ENCODE assay signal across 1 cellular context in the genomic region with DNA sequence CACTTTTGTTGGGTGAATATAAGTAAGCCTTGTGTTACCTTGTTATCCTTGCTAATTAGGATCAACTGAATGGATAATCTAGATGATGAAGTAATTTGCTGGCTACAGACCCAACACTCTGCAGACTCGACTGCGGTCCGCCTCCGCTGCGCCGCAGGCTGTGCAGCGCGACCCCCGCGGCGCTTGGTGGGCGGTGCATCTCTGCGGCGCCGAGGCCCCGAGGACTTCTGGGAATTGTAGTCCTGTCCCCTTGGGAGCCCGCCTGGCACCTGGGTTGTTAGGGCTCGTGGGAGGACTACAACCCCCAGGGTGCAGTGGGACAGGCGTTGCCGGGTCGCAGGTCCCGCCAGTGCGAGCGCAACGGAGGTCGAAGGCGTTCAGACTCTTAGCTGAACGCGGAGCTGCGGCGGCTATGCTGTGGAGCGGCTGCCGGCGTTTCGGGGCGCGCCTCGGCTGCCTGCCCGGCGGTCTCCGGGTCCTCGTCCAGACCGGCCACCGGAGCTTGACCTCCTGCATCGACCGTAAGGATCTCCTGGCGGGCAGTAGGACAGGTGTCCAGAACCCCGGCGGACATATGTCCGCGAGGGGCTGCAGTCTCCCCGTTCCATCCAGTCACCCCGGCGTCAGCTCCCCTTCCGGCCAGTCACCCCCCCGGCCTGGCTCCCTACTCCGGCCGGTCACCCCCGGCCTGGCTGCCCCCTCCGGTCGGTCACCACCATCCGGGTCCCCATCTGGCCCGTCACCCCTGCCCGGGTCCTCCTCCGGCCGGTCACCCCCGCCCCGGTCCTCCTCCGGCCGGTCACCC.
A peak's percentile ranks its signal among the peaks of the same experiment; 100 is the strongest.
TF ChIP-seq lines count a peak whose summit lies in the region.

A gene (plus strand): TSS at position 380 of the 805 bp plus-strand sequence. CDS start 33 bp downstream, at position 413.
A gene (minus strand): TSS at position 164 of the 805 bp plus-strand sequence. CDS start 470 bp downstream, outside the sequence.

TF ChIP-seq in GM12878, 131 proteins besides CTCF, POLR2A, EP300 and RAD21 (continued from another document):
- TF ChIP-seq FOXK2 (IDR thresholded peaks at IDR 0.05) (no peak), RBBP5 (conservative IDR thresholded peaks at IDR 0.05) (no peak), HDAC6 (IDR thresholded peaks at IDR 0.05; ENCODE audit: unreplicated experiment) (no peak), ATF7 (IDR thresholded peaks at IDR 0.05; ENCODE audit: low read depth) (peak; percentile 25; the same call in 1 of the 2 replicates), SREBF2 (IDR thresholded peaks at IDR 0.05; ENCODE audit: low read length) (no peak), ZZZ3 (IDR thresholded peaks at IDR 0.05; ENCODE audit: control insufficient read depth, insufficient read length, low read depth) (no peak), MEF2B (IDR thresholded peaks at IDR 0.05; ENCODE audit: partially characterized antibody, poor library complexity, severe bottlenecking) (no peak), RCOR1 (conservative IDR thresholded peaks at IDR 0.05; ENCODE audit: low read depth, low read length) (0 out of 2 replicates have a peak, but pooled peaks have one; percentile 62), TCF3 (IDR thresholded peaks at IDR 0.05; ENCODE audit: borderline replicate concordance, insufficient read depth, low read depth, low read length) (0 out of 2 replicates have a peak, but pooled peaks have one; percentile 13), ZNF384 (IDR thresholded peaks at IDR 0.05; ENCODE audit: borderline replicate concordance, low read depth, low read length) (no peak), SIX5 (IDR thresholded peaks at IDR 0.05; ENCODE audit: low read depth, low read length, severe bottlenecking) (peak; percentile 94), PML (IDR thresholded peaks at IDR 0.05; ENCODE audit: low read length) (peak; percentile 49; the same call in 1 of the 2 replicates), NFIC (IDR thresholded peaks at IDR 0.05; ENCODE audit: low read depth, low read length) (no peak), TCF12 (IDR thresholded peaks at IDR 0.05; ENCODE audit: low read depth, low read length) (0 out of 2 replicates have a peak, but pooled peaks have one; percentile 46), YY1 (IDR thresholded peaks at IDR 0.05; ENCODE audit: low read depth, low read length) (peak; percentile 28; the same call in 1 of the 2 replicates), SPI1 (IDR thresholded peaks at IDR 0.05; ENCODE audit: borderline replicate concordance, insufficient read depth, low read depth, low read length) (no peak), FOS (IDR thresholded peaks at IDR 0.05; ENCODE audit: borderline replicate concordance, extremely low read depth, insufficient read length) (no peak), ZNF274 (IDR thresholded peaks at IDR 0.05; ENCODE audit: insufficient read depth, insufficient read length) (no peak), MTA2 (IDR thresholded peaks at IDR 0.05; ENCODE audit: low read depth) (peak; percentile 73), STAT3 (IDR thresholded peaks at IDR 0.05; ENCODE audit: low read depth, low read length) (no peak), IRF4 (IDR thresholded peaks at IDR 0.05; ENCODE audit: low read depth, low read length) (no peak), TCF7 (IDR thresholded peaks at IDR 0.05; ENCODE audit: borderline replicate concordance) (no peak)
- TF ChIP-seq, protein P1, sequence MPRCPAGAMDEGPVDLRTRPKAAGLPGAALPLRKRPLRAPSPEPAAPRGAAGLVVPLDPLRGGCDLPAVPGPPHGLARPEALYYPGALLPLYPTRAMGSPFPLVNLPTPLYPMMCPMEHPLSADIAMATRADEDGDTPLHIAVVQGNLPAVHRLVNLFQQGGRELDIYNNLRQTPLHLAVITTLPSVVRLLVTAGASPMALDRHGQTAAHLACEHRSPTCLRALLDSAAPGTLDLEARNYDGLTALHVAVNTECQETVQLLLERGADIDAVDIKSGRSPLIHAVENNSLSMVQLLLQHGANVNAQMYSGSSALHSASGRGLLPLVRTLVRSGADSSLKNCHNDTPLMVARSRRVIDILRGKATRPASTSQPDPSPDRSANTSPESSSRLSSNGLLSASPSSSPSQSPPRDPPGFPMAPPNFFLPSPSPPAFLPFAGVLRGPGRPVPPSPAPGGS (IDR thresholded peaks at IDR 0.05; ENCODE audit: borderline replicate concordance, insufficient read depth, low read depth, low read length, poor library complexity, severe bottlenecking): no peak
- TF ChIP-seq, protein P2, sequence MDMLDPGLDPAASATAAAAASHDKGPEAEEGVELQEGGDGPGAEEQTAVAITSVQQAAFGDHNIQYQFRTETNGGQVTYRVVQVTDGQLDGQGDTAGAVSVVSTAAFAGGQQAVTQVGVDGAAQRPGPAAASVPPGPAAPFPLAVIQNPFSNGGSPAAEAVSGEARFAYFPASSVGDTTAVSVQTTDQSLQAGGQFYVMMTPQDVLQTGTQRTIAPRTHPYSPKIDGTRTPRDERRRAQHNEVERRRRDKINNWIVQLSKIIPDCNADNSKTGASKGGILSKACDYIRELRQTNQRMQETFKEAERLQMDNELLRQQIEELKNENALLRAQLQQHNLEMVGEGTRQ (IDR thresholded peaks at IDR 0.05; ENCODE audit: borderline replicate concordance, low read depth, low read length): no peak
- TF ChIP-seq, protein P3, sequence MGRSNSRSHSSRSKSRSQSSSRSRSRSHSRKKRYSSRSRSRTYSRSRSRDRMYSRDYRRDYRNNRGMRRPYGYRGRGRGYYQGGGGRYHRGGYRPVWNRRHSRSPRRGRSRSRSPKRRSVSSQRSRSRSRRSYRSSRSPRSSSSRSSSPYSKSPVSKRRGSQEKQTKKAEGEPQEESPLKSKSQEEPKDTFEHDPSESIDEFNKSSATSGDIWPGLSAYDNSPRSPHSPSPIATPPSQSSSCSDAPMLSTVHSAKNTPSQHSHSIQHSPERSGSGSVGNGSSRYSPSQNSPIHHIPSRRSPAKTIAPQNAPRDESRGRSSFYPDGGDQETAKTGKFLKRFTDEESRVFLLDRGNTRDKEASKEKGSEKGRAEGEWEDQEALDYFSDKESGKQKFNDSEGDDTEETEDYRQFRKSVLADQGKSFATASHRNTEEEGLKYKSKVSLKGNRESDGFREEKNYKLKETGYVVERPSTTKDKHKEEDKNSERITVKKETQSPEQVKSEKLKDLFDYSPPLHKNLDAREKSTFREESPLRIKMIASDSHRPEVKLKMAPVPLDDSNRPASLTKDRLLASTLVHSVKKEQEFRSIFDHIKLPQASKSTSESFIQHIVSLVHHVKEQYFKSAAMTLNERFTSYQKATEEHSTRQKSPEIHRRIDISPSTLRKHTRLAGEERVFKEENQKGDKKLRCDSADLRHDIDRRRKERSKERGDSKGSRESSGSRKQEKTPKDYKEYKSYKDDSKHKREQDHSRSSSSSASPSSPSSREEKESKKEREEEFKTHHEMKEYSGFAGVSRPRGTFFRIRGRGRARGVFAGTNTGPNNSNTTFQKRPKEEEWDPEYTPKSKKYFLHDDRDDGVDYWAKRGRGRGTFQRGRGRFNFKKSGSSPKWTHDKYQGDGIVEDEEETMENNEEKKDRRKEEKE (IDR thresholded peaks at IDR 0.05): no peak
- TF ChIP-seq, protein P4, sequence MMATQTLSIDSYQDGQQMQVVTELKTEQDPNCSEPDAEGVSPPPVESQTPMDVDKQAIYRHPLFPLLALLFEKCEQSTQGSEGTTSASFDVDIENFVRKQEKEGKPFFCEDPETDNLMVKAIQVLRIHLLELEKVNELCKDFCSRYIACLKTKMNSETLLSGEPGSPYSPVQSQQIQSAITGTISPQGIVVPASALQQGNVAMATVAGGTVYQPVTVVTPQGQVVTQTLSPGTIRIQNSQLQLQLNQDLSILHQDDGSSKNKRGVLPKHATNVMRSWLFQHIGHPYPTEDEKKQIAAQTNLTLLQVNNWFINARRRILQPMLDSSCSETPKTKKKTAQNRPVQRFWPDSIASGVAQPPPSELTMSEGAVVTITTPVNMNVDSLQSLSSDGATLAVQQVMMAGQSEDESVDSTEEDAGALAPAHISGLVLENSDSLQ (IDR thresholded peaks at IDR 0.05): no peak; the same call in 1 of the 2 replicates
- TF ChIP-seq, protein P5, sequence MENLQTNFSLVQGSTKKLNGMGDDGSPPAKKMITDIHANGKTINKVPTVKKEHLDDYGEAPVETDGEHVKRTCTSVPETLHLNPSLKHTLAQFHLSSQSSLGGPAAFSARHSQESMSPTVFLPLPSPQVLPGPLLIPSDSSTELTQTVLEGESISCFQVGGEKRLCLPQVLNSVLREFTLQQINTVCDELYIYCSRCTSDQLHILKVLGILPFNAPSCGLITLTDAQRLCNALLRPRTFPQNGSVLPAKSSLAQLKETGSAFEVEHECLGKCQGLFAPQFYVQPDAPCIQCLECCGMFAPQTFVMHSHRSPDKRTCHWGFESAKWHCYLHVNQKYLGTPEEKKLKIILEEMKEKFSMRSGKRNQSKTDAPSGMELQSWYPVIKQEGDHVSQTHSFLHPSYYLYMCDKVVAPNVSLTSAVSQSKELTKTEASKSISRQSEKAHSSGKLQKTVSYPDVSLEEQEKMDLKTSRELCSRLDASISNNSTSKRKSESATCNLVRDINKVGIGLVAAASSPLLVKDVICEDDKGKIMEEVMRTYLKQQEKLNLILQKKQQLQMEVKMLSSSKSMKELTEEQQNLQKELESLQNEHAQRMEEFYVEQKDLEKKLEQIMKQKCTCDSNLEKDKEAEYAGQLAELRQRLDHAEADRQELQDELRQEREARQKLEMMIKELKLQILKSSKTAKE (IDR thresholded peaks at IDR 0.05; ENCODE audit: low read depth, poor library complexity, severe bottlenecking): no peak
- TF ChIP-seq, protein P6, sequence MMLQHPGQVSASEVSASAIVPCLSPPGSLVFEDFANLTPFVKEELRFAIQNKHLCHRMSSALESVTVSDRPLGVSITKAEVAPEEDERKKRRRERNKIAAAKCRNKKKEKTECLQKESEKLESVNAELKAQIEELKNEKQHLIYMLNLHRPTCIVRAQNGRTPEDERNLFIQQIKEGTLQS (IDR thresholded peaks at IDR 0.05; ENCODE audit: borderline replicate concordance, extremely low read depth, low read depth, low read length): no peak
